In the genomic region with DNA sequence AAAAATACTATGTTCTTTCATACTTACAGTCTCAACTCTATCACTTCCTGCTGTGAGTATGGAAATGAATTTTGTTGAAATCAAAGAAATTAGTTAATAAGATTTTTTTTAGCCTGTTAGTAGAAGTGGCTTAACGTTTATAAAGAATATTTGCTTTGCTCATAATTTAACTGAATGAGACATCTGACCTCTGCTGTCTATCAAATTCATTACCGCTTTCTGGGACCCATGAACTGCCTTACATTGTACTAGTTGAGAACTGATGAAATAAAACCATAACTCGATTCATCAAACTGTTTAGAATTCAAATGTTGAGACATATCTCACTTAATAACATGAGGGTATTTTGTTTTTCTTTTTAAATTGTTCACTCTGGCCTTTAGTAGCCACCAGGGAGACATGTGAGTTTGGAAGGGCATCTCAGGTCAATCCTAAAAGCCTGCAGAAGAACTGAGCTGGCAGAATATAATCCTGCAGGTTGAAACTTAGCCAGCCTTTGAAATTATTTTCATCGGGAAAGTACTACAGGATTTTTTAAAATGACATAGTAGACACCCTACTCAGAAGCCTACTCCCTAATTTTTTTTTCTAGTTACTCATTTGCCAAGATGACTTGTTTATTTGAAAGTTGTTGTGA, we compare ENCODE assay signal across 18 cellular contexts.
"Had no signal": no experiment of that assay in that cellular context is flagged by ENCODE, and none has a peak within 500 bp of the region (broad histone marks: within the 10 kb centered on the region; RNA-seq: fewer than 3 reads in every experiment).

No MANE protein-coding gene starts in this region.

- H3K4me1 ChIP-seq: left lung had no signal

- H3K36me3 ChIP-seq: left lung, thoracic aorta had no signal

- H3K4me3 ChIP-seq: left lung, smooth muscle cell, thoracic aorta had no signal

- H3K4me2 ChIP-seq: smooth muscle cell had no signal

- H3K27me3 ChIP-seq: left lung had no signal

- H3K27ac ChIP-seq: left lung, thoracic aorta had no signal

- DNase-seq: activated CD4-positive, CD25-positive, alpha-beta regulatory T cell treated with anti-CD3 and anti-CD28 coated beads, Interleukin-2, amount 50 U/mL, for 72 hours; activated naive CD4-positive, alpha-beta T cell treated with Interleukin-2 at 50 U/mL for 16 hours; activated T-cell treated with anti-CD3 and anti-CD28 coated beads for 4 hours; aorta; dermis blood vessel endothelial cell; effector memory CD8-positive, alpha-beta T cell; left lung; mesendoderm; posterior cingulate gyrus; right cardiac atrium; stimulated activated CD4-positive, alpha-beta T cell treated with anti-CD3 and anti-CD28 coated beads, Interleukin-4, amount 100 ng/mL, for 4 hours; stimulated activated CD8-positive, alpha-beta memory T cell treated with anti-CD3 and anti-CD28 coated beads, Interleukin-4, amount 100 ng/mL, for 48 hours; stimulated activated naive CD8-positive, alpha-beta T cell treated with anti-CD3 and anti-CD28 coated beads, Interleukin-15, amount 100 ng/mL, for 72 hours; T-helper 9 cell had no signal

- H3K9me3 ChIP-seq: thoracic aorta had no signal

- ATAC-seq: activated T-helper 17 cell treated with anti-CD3 and anti-CD28 coated beads, Interleukin-2, amount 50 U/mL, for 72 hours; effector memory CD8-positive, alpha-beta T cell; left lung; natural killer cell treated with Interleukin-12 subunit alpha and Interleukin-12 subunit beta and Interleukin-15 and Interleukin-18, amount 100 ng/mL, for 72 hours; right cardiac atrium; stimulated activated naive CD8-positive, alpha-beta T cell treated with anti-CD3 and anti-CD28 coated beads, Interleukin-15, amount 100 ng/mL, for 72 hours had no signal
